27 cellular contexts compared by ENCODE assay signal in the genomic region with DNA sequence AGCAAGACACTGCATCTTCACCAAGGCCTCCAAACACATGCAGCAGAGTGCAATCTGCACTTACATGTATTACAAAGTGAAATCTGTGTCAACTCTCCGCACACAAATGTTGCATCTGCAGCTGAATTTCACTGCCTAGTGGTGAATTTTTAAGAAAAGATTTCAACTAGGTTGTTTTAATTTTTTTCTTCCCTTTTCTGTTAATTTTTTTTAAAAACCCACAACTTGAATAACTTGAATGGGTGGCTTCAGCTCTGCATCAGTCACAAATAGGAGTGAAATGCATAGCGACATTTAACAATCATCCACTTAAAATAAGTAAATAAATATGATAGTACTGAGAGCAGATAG. TPM values are rescaled to one million over a fixed set of nuclear protein-coding genes. Genes with fewer than 3 reads are reported as not detected.
DNase-seq lines count a peak whose midpoint lies in the region; ATAC-seq and TF ChIP-seq lines count a peak whose summit lies in the region.
"Had no signal": no experiment of that assay in that cellular context is flagged by ENCODE, and none has a peak within 500 bp of the region (broad histone marks: within the 10 kb centered on the region; RNA-seq: fewer than 3 reads in every experiment).

No MANE protein-coding gene starts in this region.

- no peak overlapping the region for H3K4me3 Mint-ChIP-seq in T-helper 17 cell
- H3K4me3 Mint-ChIP-seq: activated naive CD8-positive, alpha-beta T cell treated with anti-CD3 and anti-CD28 coated beads for 36 hours had no signal

- peak overlapping the region; percentile 65 for H3K4me3 ChIP-seq in HAP-1
- peak overlapping the region; percentile 75 to 92 for H3K4me3 ChIP-seq in muscle layer of colon (ENCODE audit: low read depth in 1 of 2, low read length in 2 of 2)
- H3K4me3 ChIP-seq in skeletal muscle satellite cell (ENCODE audit: low read length), result no peak overlapping the region
- no peak overlapping the region for H3K4me3 ChIP-seq in BE2C (ENCODE audit: low read depth, low read length)

- TF ChIP-seq CTCF in BE2C (IDR thresholded peaks at IDR 0.05; ENCODE audit: low read depth, low read length), result no peak

- H3K4me1 ChIP-seq in HAP-1, result peaks cover 20% of the 10 kb centered on the region
- H3K4me1 ChIP-seq in muscle layer of colon (ENCODE audit: insufficient read depth, low read length), result peaks cover 20% of the 10 kb centered on the region
- H3K4me1 ChIP-seq in skeletal muscle satellite cell (ENCODE audit: control insufficient read depth, insufficient read depth, low read length), result peaks cover 50% of the 10 kb centered on the region
- H3K4me1 ChIP-seq in BE2C, result no peaks in the 10 kb centered on the region

- peaks cover 20% of the 10 kb centered on the region for H3K4me1 Mint-ChIP-seq in T-helper 17 cell

- H3K9ac ChIP-seq in muscle layer of colon (ENCODE audit: low read length), result peak overlapping the region; percentile 94
- peak overlapping the region; percentile 88 for H3K9ac ChIP-seq in skeletal muscle satellite cell (ENCODE audit: low read depth, low read length)
- H3K9ac ChIP-seq: KMS-11 had no signal

- in situ Hi-C loops in HAP-1 (cut with MboI; ENCODE audit: low sequenced_read_pairs), result loop anchor here (5.0 kb wide), 1 partner anchor 583 kb away; no protein-coding TSS in a partner anchor

- DNase-seq in HAP-1 (ENCODE audit: low spot score in 2 of 2), result no peak
- DNase-seq in T-helper 17 cell, result no peak
- DNase-seq in kidney glomerular epithelial cell (lab: John Stamatoyannopoulos, UW), result no peak
- DNase-seq in BE2C, result no peak
- DNase-seq: activated naive CD8-positive, alpha-beta T cell treated with anti-CD3 and anti-CD28 coated beads for 36 hours; CD4-positive, alpha-beta T cell; DMS 273 treated with DMSO at 0.1 percent for 48 hours; erythroblast; lower lobe of right lung; MV-4-11; NCI-H1694; NCI-H748 treated with DMSO at 0.1 percent for 48 hours; OCI-M1; right cardiac atrium; SHP77 treated with DMSO at 0.1 percent for 48 hours had no signal

- H3K36me3 Mint-ChIP-seq in T-helper 17 cell (ENCODE audit: low read depth), result peaks cover 4% of the 10 kb centered on the region
- H3K36me3 Mint-ChIP-seq: activated naive CD8-positive, alpha-beta T cell treated with anti-CD3 and anti-CD28 coated beads for 36 hours had no signal

- H3K36me3 ChIP-seq in HAP-1 (replicated peaks), result peaks cover 41% of the 10 kb centered on the region
- no peaks in the 10 kb centered on the region for H3K36me3 ChIP-seq in muscle layer of colon (ENCODE audit: insufficient read depth, low read length)
- H3K36me3 ChIP-seq in skeletal muscle satellite cell (ENCODE audit: insufficient read depth, low read length), result no peaks in the 10 kb centered on the region
- H3K36me3 ChIP-seq in BE2C, result no peaks in the 10 kb centered on the region
- H3K36me3 ChIP-seq: lower lobe of right lung had no signal

- H3K27me3 ChIP-seq in HAP-1 (ENCODE audit: low read depth), result no peaks in the 10 kb centered on the region
- H3K27me3 ChIP-seq in muscle layer of colon (ENCODE audit: control insufficient read depth in 1 of 2, insufficient read depth in 2 of 2, low read length in 2 of 2), result peaks cover 12 to 20% of the 10 kb centered on the region in 2 donors
- peaks cover 8% of the 10 kb centered on the region for H3K27me3 ChIP-seq in skeletal muscle satellite cell (ENCODE audit: control insufficient read depth, insufficient read depth, low read length)
- H3K27me3 ChIP-seq in BE2C, result peaks cover 100% of the 10 kb centered on the region

- H3K4me2 ChIP-seq in skeletal muscle satellite cell (ENCODE audit: low read length), result peak overlapping the region; percentile 98
- H3K4me2 ChIP-seq: KMS-11 had no signal

- ATAC-seq in T-helper 17 cell, result no peak
- no peak for ATAC-seq in HG02981 (IDR thresholded peaks at IDR 0.05; ENCODE audit: unreplicated experiment)
- ATAC-seq in HG03159 (IDR thresholded peaks at IDR 0.05; ENCODE audit: unreplicated experiment), result no peak
- ATAC-seq: HCT116, lower lobe of right lung, right cardiac atrium had no signal

- H3K9me3 ChIP-seq in HAP-1, result no peaks in the 10 kb centered on the region
- no peaks in the 10 kb centered on the region for H3K9me3 ChIP-seq in T-helper 17 cell (ENCODE audit: control insufficient read depth, low read length, poor library complexity, severe bottlenecking)
- no peaks in the 10 kb centered on the region for H3K9me3 ChIP-seq in muscle layer of colon (ENCODE audit: low read length)
- no peaks in the 10 kb centered on the region for H3K9me3 ChIP-seq in skeletal muscle satellite cell (replicated peaks; ENCODE audit: low read length)
- no peaks in the 10 kb centered on the region for H3K9me3 ChIP-seq in BE2C
- H3K9me3 ChIP-seq: lower lobe of right lung had no signal

- peaks cover 83% of the 10 kb centered on the region for H3K27me3 Mint-ChIP-seq in T-helper 17 cell

- H3K27ac Mint-ChIP-seq in T-helper 17 cell, result peak overlapping the region; percentile 61
- H3K27ac Mint-ChIP-seq: activated naive CD8-positive, alpha-beta T cell treated with anti-CD3 and anti-CD28 coated beads for 36 hours; CD4-positive, alpha-beta T cell had no signal

- peak overlapping the region; percentile 97 for H3K27ac ChIP-seq in muscle layer of colon (ENCODE audit: low read depth, low read length)
- H3K27ac ChIP-seq: KMS-11, lower lobe of right lung had no signal

RNA-seq across cellular contexts. Expression of gene HOXA13, which starts 5.9 kb away (rescaled TPM):
- not detected for total RNA-seq in T-helper 17 cell
- total RNA-seq in skeletal muscle satellite cell (2012; rRNA removed), result 0.22 TPM in 1 of 2 replicates, not detected in the other
- not detected for polyA plus RNA-seq in BE2C (2012; ENCODE audit: insufficient read depth, insufficient read length, low read depth)
- total RNA-seq: activated naive CD8-positive, alpha-beta T cell treated with anti-CD3 and anti-CD28 coated beads for 36 hours; CD4-positive, alpha-beta T cell; frontal cortex; G401; lower lobe of right lung; omental fat pad; right cardiac atrium had no signal
- polyA plus RNA-seq: AG04450, keratinocyte, right cardiac atrium had no signal

RNA-seq across cellular contexts. Expression of gene HOXA11, which starts 8.9 kb away (rescaled TPM):
- total RNA-seq in T-helper 17 cell, result not detected
- 3.3 and 3.8 TPM in 2 replicates for total RNA-seq in skeletal muscle satellite cell (2012; rRNA removed)
- not detected for polyA plus RNA-seq in BE2C (2012; ENCODE audit: insufficient read depth, insufficient read length, low read depth)
- total RNA-seq: CD4-positive, alpha-beta T cell; frontal cortex; lower lobe of right lung; mucosa of gallbladder; omental fat pad; right cardiac atrium had no signal
- polyA plus RNA-seq: right cardiac atrium had no signal

RNA-seq across cellular contexts. Expression of gene HOXA10, which starts 19.9 kb away (rescaled TPM):
- not detected for total RNA-seq in T-helper 17 cell
- 8.5 and 9.4 TPM in 2 replicates for total RNA-seq in skeletal muscle satellite cell (2012; rRNA removed)
- not detected for polyA plus RNA-seq in BE2C (2012; ENCODE audit: insufficient read depth, insufficient read length, low read depth)
- total RNA-seq: activated naive CD8-positive, alpha-beta T cell treated with anti-CD3 and anti-CD28 coated beads for 36 hours; CD4-positive, alpha-beta T cell; frontal cortex; right cardiac atrium had no signal
- polyA plus RNA-seq: right cardiac atrium had no signal

RNA-seq across cellular contexts. Expression of gene HOXA9, which starts 28.6 kb away (rescaled TPM):
- total RNA-seq in T-helper 17 cell, result not detected
- total RNA-seq in skeletal muscle satellite cell (2012; rRNA removed), result 14.6 and 20.3 TPM in 2 replicates
- polyA plus RNA-seq in BE2C (2012; ENCODE audit: insufficient read depth, insufficient read length, low read depth), result not detected
- total RNA-seq: activated naive CD8-positive, alpha-beta T cell treated with anti-CD3 and anti-CD28 coated beads for 36 hours; CD4-positive, alpha-beta T cell; frontal cortex; right cardiac atrium had no signal
- polyA plus RNA-seq: right cardiac atrium had no signal

RNA-seq across cellular contexts. Expression of gene HOXA7, which starts 37.5 kb away (rescaled TPM):
- total RNA-seq in T-helper 17 cell, result not detected
- 2.0 and 2.8 TPM in 2 replicates for total RNA-seq in skeletal muscle satellite cell (2012; rRNA removed)
- not detected for polyA plus RNA-seq in BE2C (2012; ENCODE audit: insufficient read depth, insufficient read length, low read depth)
- total RNA-seq: activated naive CD8-positive, alpha-beta T cell treated with anti-CD3 and anti-CD28 coated beads for 36 hours; CD4-positive, alpha-beta T cell; frontal cortex; mucosa of gallbladder; right cardiac atrium had no signal

Comparison
In these comparisons a context has a peak if more than half of its experiments do, and no peak if none do; other contexts are left out.
1. H3K4me3 ChIP-seq: peak in HAP-1 (single experiment) and muscle layer of colon (2 of 2); none in skeletal muscle satellite cell (single experiment) and BE2C (single experiment).